Comparison of ENCODE assay signal across 10 cellular contexts in genomic region chr1:116379057-116379630, GRCh38. TPM values are rescaled to one million over a fixed set of nuclear protein-coding genes. Genes with fewer than 3 reads are reported as not detected.
DNase-seq lines count a peak whose midpoint lies in the region; ATAC-seq and TF ChIP-seq lines count a peak whose summit lies in the region.
"Had no signal": no experiment of that assay in that cellular context is flagged by ENCODE, and none has a peak within 500 bp of the region (broad histone marks: within the 10 kb centered on the region; RNA-seq: fewer than 3 reads in every experiment).

No MANE protein-coding gene starts in this region.

- H3K36me3 Mint-ChIP-seq in naive thymus-derived CD8-positive, alpha-beta T cell = peaks cover 0 to 19% (median 3%) of the 10 kb centered on the region in 3 donors

- peaks cover 47 to 98% (median 96%) of the 10 kb centered on the region in 4 donors for H3K4me1 Mint-ChIP-seq in naive thymus-derived CD8-positive, alpha-beta T cell

- no peaks in the 10 kb centered on the region for H3K27me3 ChIP-seq in KMS-11 (ENCODE audit: insufficient read depth, low read depth)
- no peaks in the 10 kb centered on the region for H3K27me3 ChIP-seq in dorsolateral prefrontal cortex

- no peaks in the 10 kb centered on the region for H3K9me3 Mint-ChIP-seq in naive thymus-derived CD8-positive, alpha-beta T cell

- DNase-seq in AG08395 (ENCODE audit: low spot score) = peak; percentile 28
- no peak for DNase-seq in dorsolateral prefrontal cortex
- no peak for DNase-seq in naive thymus-derived CD8-positive, alpha-beta T cell
- no peak for DNase-seq in HCEC 1CT
- DNase-seq in NOMO-1 (lab: John Stamatoyannopoulos, UW; ENCODE audit: unreplicated experiment in 2 of 2) = no peak
- no peak for DNase-seq in stimulated activated naive CD4-positive, alpha-beta T cell (lab: John Stamatoyannopoulos, UW)
- DNase-seq: NCI-H510A treated with DMSO at 0.1 percent for 48 hours, T-helper 9 cell had no signal

- H3K4me2 ChIP-seq in KMS-11 = peak overlapping the region; percentile 98

- peaks cover 80% of the 10 kb centered on the region for H3K4me1 ChIP-seq in KMS-11 (ENCODE audit: low read depth, poor library complexity, severe bottlenecking)

- no peak for ATAC-seq in naive thymus-derived CD8-positive, alpha-beta T cell
- no peak for ATAC-seq in HG03442 (IDR thresholded peaks at IDR 0.05; ENCODE audit: unreplicated experiment)

- POLR2A ChIA-PET in naive thymus-derived CD8-positive, alpha-beta T cell (lab: Charles Lee) = no interaction called here

- no peak overlapping the region for H3K9ac ChIP-seq in KMS-11

- H2AFZ ChIP-seq in KMS-11 (ENCODE audit: low read depth) = no peak overlapping the region

- H3K27ac ChIP-seq in KMS-11 (peak overlapping the region; percentile 75; the same call in 1 of the 2 replicates), dorsolateral prefrontal cortex (peak overlapping the region in 50 of 59 donors; percentile 2 to 99 (median 95))

- H3K4me3 ChIP-seq in KMS-11 (IDR thresholded peaks at IDR 0.05; ENCODE audit: insufficient read depth, low read depth, low read length) (no peak overlapping the region), dorsolateral prefrontal cortex (peak overlapping the region in 13 of 59 donors; percentile 4 to 96 (median 90))

- H3K79me2 ChIP-seq in KMS-11 (ENCODE audit: insufficient read depth, low read depth) = peaks cover 100% of the 10 kb centered on the region

- peak overlapping the region; percentile 36 to 99 (median 61) for H3K4me3 Mint-ChIP-seq in naive thymus-derived CD8-positive, alpha-beta T cell

- TF ChIP-seq CTCF in KMS-11 (conservative IDR thresholded peaks at IDR 0.05; ENCODE audit: low read depth, low read length) (no peak), dorsolateral prefrontal cortex (IDR thresholded peaks at IDR 0.05 in 54 of 56, conservative IDR thresholded peaks at IDR 0.05 in 2 of 56; ENCODE audit: low read depth in 1 of 56, partially characterized antibody in 56 of 56) (no peak)

- intact Hi-C loops in dorsolateral prefrontal cortex (cut with DNase I) = loop anchor here (5.0 to 10.0 kb wide), 3 partner anchors 38 to 108 kb away; no protein-coding TSS in a partner anchor

- H3K36me3 ChIP-seq in KMS-11 (ENCODE audit: insufficient read depth) = no peaks in the 10 kb centered on the region

- H3K27me3 Mint-ChIP-seq in naive thymus-derived CD8-positive, alpha-beta T cell = no peaks in the 10 kb centered on the region

- peaks cover 32% of the 10 kb centered on the region for H4K20me1 ChIP-seq in KMS-11 (ENCODE audit: insufficient read depth)

- H3K27ac Mint-ChIP-seq in naive thymus-derived CD8-positive, alpha-beta T cell = peak overlapping the region; percentile 35 to 99 (median 92)

RNA-seq across cellular contexts. Expression of gene ATP1A1, which starts 6.1 kb away (rescaled TPM):
- 100 to 1,000 TPM; 225 to 944 (median 658) TPM for total RNA-seq in dorsolateral prefrontal cortex
- 100 to 1,000 TPM; 248 to 261 TPM for total RNA-seq in naive thymus-derived CD8-positive, alpha-beta T cell
- polyA plus RNA-seq in naive thymus-derived CD8-positive, alpha-beta T cell = 10 to 100 TPM; 59.1 to 65.0 (median 60.6) TPM
